23 cellular contexts compared by ENCODE assay signal in the genomic region with DNA sequence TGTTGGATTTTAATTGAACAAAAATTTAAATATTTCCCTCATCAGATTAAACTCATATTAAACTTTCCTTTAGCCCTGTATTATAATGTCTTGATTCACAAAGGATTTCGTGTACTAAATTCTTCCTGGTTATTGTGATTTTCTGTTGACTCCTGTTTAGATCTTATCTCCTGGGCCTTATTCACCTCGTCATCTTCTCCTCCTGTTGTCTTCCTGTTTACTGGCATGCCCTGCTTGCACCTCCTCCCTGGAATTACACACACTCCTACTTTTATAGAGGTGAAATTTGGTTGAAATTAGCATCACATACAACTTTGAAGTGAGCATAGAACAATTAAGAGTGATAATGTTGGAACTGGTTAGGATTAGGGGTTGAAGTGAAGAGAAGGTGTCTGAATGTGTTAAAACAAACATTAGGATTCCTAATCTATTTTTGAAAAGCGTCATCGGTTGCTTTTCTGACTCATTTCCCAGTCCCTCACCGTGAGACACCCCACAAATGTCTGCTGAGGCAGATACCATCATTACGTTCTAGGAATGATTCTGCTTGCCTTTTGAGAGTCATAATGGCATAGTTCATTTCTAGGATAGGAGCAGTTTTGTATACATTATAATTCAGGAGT. TPM values are rescaled to one million over a fixed set of nuclear protein-coding genes. Genes with fewer than 3 reads are reported as not detected.
A peak's percentile ranks its signal among the peaks of the same experiment; 100 is the strongest.
DNase-seq lines count a peak whose midpoint lies in the region; TF ChIP-seq lines count a peak whose summit lies in the region.
"Had no signal": no experiment of that assay in that cellular context is flagged by ENCODE, and none has a peak within 500 bp of the region (broad histone marks: within the 10 kb centered on the region; RNA-seq: fewer than 3 reads in every experiment).

No MANE protein-coding gene starts in this region.

- in situ Hi-C loops in G401 (cut with HindIII; ENCODE audit: low sequenced_read_pairs): no loop called here

- H3K27ac ChIP-seq in prostate gland: no peak overlapping the region
- H3K27ac ChIP-seq: psoas muscle, testis, WERI-Rb-1 had no signal

- DNase-seq in G401 (ENCODE audit: low spot score) (peak; percentile 67), LoVo (ENCODE audit: low spot score) (peak; percentile 14), cardiac fibroblast (ENCODE audit: low read depth in 2 of 2) (peak; percentile 29 to 58), lung microvascular endothelial cell (ENCODE audit: low read depth in 2 of 2) (peak; percentile 51 to 52), glomerular visceral epithelial cell (ENCODE audit: extremely low spot score) (no peak), prostate gland (ENCODE audit: low spot score) (no peak), MV-4-11 (lab: John Stamatoyannopoulos, UW) (no peak)
- no peak for DNase-seq in activated CD4-positive, alpha-beta T cell treated with anti-CD3 and anti-CD28 coated beads for 48 hours
- DNase-seq: activated CD8-positive, alpha-beta T cell treated with anti-CD3 and anti-CD28 coated beads, Interleukin-2, amount 10 ng/mL, durations not matched to agents 7 days and 5 days; activated naive CD8-positive, alpha-beta T cell treated with anti-CD3 and anti-CD28 coated beads, Interleukin-2, amount 10 ng/mL, durations not matched to agents 7 days and 5 days; activated T-cell treated with anti-CD3 and anti-CD28 coated beads, Interleukin-2, amount 50 U/mL, for 72 hours; central memory CD4-positive, alpha-beta T cell; COR-L47; GDM1; natural killer cell; NCI-H1092; NCI-H82; psoas muscle; RPMI8226; testis; WERI-Rb-1 had no signal

- no peaks in the 10 kb centered on the region for H3K9me3 ChIP-seq in prostate gland
- H3K9me3 ChIP-seq: psoas muscle, testis had no signal

- H3K36me3 ChIP-seq in prostate gland: no peaks in the 10 kb centered on the region
- H3K36me3 ChIP-seq: gastroesophageal sphincter, WERI-Rb-1 had no signal

- H3K4me3 ChIP-seq in cardiac fibroblast (replicated peaks in 1 of 2; ENCODE audit: low read depth in 2 of 2, low read length in 2 of 2) (no peak overlapping the region), prostate gland (no peak overlapping the region)
- H3K4me3 ChIP-seq: gastroesophageal sphincter, lung, psoas muscle, testis had no signal

- H3K4me1 ChIP-seq in prostate gland (replicated peaks): no peaks in the 10 kb centered on the region
- H3K4me1 ChIP-seq: psoas muscle, testis had no signal

- TF ChIP-seq CTCF in cardiac fibroblast (IDR thresholded peaks at IDR 0.05; ENCODE audit: low read depth, low read length) (no peak), prostate gland (IDR thresholded peaks at IDR 0.05) (no peak)

- intact Hi-C loops in prostate gland (cut with DNase I): no loop called here

- WGBS in prostate gland: 23% methylated on average over 6 of the region's 6 CpGs

- H3K27me3 ChIP-seq in prostate gland (replicated peaks; ENCODE audit: insufficient read depth): no peaks in the 10 kb centered on the region
- H3K27me3 ChIP-seq: gastroesophageal sphincter, testis had no signal

- no peak for TF ChIP-seq POLR2A in prostate gland (IDR thresholded peaks at IDR 0.05)

RNA-seq across cellular contexts. Expression of a gene that starts 32.5 kb away (rescaled TPM):
- 0.98 and 1.4 TPM in 2 replicates for total RNA-seq in G401 (2014; rRNA removed; shearing (Covaris generic))
- total RNA-seq in lung microvascular endothelial cell (13.1 and 37.7 TPM in 2 replicates), prostate gland (1 to 10 TPM; 1.5 to 4.1 TPM)
- total RNA-seq: activated CD8-positive, alpha-beta T cell treated with anti-CD3 and anti-CD28 coated beads, Interleukin-2, amount 10 ng/mL, durations not matched to agents 7 days and 5 days; activated naive CD8-positive, alpha-beta T cell treated with anti-CD3 and anti-CD28 coated beads, Interleukin-2, amount 10 ng/mL, durations not matched to agents 7 days and 5 days; activated T-cell treated with anti-CD3 and anti-CD28 coated beads, Interleukin-2, amount 50 U/mL, for 72 hours; natural killer cell had no signal

Comparison
In these comparisons a context has a peak if more than half of its experiments do, and no peak if none do; other contexts are left out.
1. DNase-seq: peak in G401 (single experiment), LoVo (single experiment), cardiac fibroblast (2 of 2) and lung microvascular endothelial cell (2 of 2); none in glomerular visceral epithelial cell (single experiment), activated CD4-positive, alpha-beta T cell treated with anti-CD3 and anti-CD28 coated beads for 48 hours (single experiment), prostate gland (single experiment) and MV-4-11 (single experiment).